In the genomic region with DNA sequence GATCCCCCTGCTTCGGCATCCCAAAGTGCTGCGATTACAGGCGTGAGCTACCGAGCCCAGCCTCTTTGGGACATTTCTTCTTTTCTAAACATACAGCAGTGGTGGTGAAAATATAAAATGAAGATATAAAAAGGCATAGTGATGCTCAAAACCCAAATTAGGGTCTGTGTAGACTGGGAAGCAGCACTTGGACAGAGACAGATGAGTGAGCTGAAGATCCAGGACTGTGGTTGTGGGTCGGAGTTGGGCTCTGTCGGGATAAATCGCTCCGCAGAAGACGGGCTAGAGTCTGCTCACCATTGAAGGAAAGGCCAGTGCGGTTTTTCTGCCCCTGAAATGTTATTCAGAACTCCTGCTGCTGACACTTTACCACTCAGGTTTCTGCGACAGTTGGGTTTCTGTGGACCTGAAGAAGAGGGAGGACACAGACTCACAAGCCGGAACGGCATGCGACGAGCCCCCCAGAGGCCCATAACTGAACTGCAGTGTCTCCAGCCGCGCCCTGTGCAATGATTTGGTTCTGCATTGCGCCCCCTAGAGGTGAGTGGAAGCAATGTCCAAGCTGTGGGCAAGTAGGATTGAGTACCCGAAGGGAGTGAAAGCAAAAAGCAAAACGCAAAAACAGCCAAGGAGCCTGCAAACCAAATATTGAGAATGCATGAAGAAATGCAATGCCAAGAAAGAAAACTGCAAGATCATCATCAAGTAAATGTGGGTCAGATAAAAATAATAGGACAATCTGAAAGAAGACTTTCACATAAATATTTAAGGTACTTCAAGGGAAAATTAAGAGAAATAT, we compare ENCODE assay signal across 8 cellular contexts.
DNase-seq lines count a peak whose midpoint lies in the region; ATAC-seq, FAIRE-seq and TF ChIP-seq lines count a peak whose summit lies in the region.

No MANE protein-coding gene starts in this region.

- TF ChIP-seq CTCF in AG04449 (IDR thresholded peaks at IDR 0.05; ENCODE audit: insufficient read depth, low read length, missing control alignments) (peak; percentile 94), bronchial epithelial cell (IDR thresholded peaks at IDR 0.05; ENCODE audit: insufficient read depth, low read length, severe bottlenecking) (peak; percentile 94), kidney (IDR thresholded peaks at IDR 0.05; ENCODE audit: borderline replicate concordance, extremely low read depth, insufficient read depth) (peak; percentile 80)

- ATAC-seq in GM18867 (IDR thresholded peaks at IDR 0.05; ENCODE audit: unreplicated experiment) (peak; percentile 99), HG03066 (IDR thresholded peaks at IDR 0.05; ENCODE audit: low read depth, unreplicated experiment) (peak; percentile 99)

- no peaks in the 10 kb centered on the region for H3K4me1 ChIP-seq in kidney (ENCODE audit: control insufficient read depth in 1 of 2, insufficient read depth in 1 of 2, low read depth in 1 of 2, low read length in 2 of 2)

- DNase-seq in AG04449 (ENCODE audit: low read depth, low spot score): no peak
- DNase-seq in NCI-H2196 (lab: John Stamatoyannopoulos, UW; ENCODE audit: unreplicated experiment): peak; percentile 59
- DNase-seq in activated CD4-positive, CD25-positive, alpha-beta regulatory T cell (lab: John Stamatoyannopoulos, UW): peak; percentile 52 to 74 (median 65)
- DNase-seq in bronchial epithelial cell (ENCODE audit: low read depth): peak; percentile 66
- peak; percentile 86 for DNase-seq in kidney
- DNase-seq in stimulated activated CD4-positive, alpha-beta T cell treated with anti-CD3 and anti-CD28 coated beads, Interleukin-2, amount 100 ng/mL, for 24 hours: peak; percentile 89

- H3K36me3 ChIP-seq in bronchial epithelial cell (ENCODE audit: control insufficient read depth, insufficient read depth, low read length) (no peaks in the 10 kb centered on the region), kidney (ENCODE audit: control insufficient read depth in 1 of 2, insufficient read depth in 2 of 2, low read length in 2 of 2) (no peaks in the 10 kb centered on the region)

- no peaks in the 10 kb centered on the region for H3K27me3 ChIP-seq in bronchial epithelial cell (ENCODE audit: control insufficient read depth, insufficient read depth, low read length)

- no peak overlapping the region for H3K9ac ChIP-seq in kidney (ENCODE audit: low read length in 2 of 2)

- H3K27ac ChIP-seq in kidney (ENCODE audit: low read depth in 2 of 2, low read length in 2 of 2): no peak overlapping the region

- CTCF ChIA-PET in AG04449 (lab: Yijun Ruan, JAX): interaction anchor here (0.6 to 2.2 kb wide), 12 partner anchors 8 to 193 kb away, joined by 3 to 13 read pairs (median 7); no protein-coding TSS in a partner anchor

- H3K9me3 ChIP-seq in kidney (ENCODE audit: control insufficient read depth in 1 of 2, low read length in 2 of 2): no peaks in the 10 kb centered on the region

- H3K4me3 ChIP-seq in AG04449 (ENCODE audit: low read depth, low read length) (no peak overlapping the region), bronchial epithelial cell (ENCODE audit: low read depth, low read length) (no peak overlapping the region), kidney (ENCODE audit: low read length in 2 of 2) (no peak overlapping the region)

- POLR2A ChIA-PET in AG04449 (lab: Yijun Ruan, JAX): no interaction called here

- intact Hi-C loops in kidney (cut with DNase I): no loop called here

- FAIRE-seq in bronchial epithelial cell (lab: Jason Lieb, UNC): no peak
- no peak for FAIRE-seq in kidney (lab: Jason Lieb, UNC)
